Comparison of ENCODE assay signal across 8 cellular contexts in genomic region chr1:230867119-230867902, GRCh38. TPM values are rescaled to one million over a fixed set of nuclear protein-coding genes. Genes with fewer than 3 reads are reported as not detected.
DNase-seq lines count a peak whose midpoint lies in the region; ATAC-seq, FAIRE-seq and TF ChIP-seq lines count a peak whose summit lies in the region.

No MANE protein-coding gene starts in this region.

- H3K9me3 ChIP-seq in astrocyte (ENCODE audit: insufficient read depth, low read depth, low read length): no peaks in the 10 kb centered on the region

- peaks cover 26% of the 10 kb centered on the region for H3K4me1 Mint-ChIP-seq in activated T-cell treated with anti-CD3 and anti-CD28 coated beads, Interleukin-2, amount 50 U/mL, for 24 hours (ENCODE audit: low read depth)
- H3K4me1 Mint-ChIP-seq in astrocyte (ENCODE audit: low read depth, unreplicated experiment): peaks cover 51% of the 10 kb centered on the region

- H3K27me3 ChIP-seq in astrocyte (ENCODE audit: insufficient read depth, low read length): no peaks in the 10 kb centered on the region

- peak overlapping the region; percentile 90 for H3K27ac ChIP-seq in astrocyte (ENCODE audit: low read depth, low read length)
- peak overlapping the region; percentile 94 for H3K27ac ChIP-seq in substantia nigra (ENCODE audit: low read depth, low read length, poor library complexity, severe bottlenecking)

- peaks cover 43% of the 10 kb centered on the region for H4K20me1 ChIP-seq in astrocyte (ENCODE audit: insufficient read depth, low read length)

- no peak for DNase-seq in activated T-cell treated with anti-CD3 and anti-CD28 coated beads, Interleukin-2, amount 50 U/mL, for 24 hours
- DNase-seq in activated T-cell treated with anti-CD3 and anti-CD28 coated beads for 4 hours: no peak
- no peak for DNase-seq in astrocyte (ENCODE audit: low read depth)
- peak; percentile 44 for DNase-seq in kidney glomerular epithelial cell (lab: John Stamatoyannopoulos, UW)
- DNase-seq in substantia nigra (lab: John Stamatoyannopoulos, UW): peak in 4 of 49 donors; percentile 21 to 40 (median 24)

- ATAC-seq in GM19397 (IDR thresholded peaks at IDR 0.05; ENCODE audit: unreplicated experiment) (no peak), GM18867 (IDR thresholded peaks at IDR 0.05; ENCODE audit: unreplicated experiment) (no peak), HG02678 (IDR thresholded peaks at IDR 0.05; ENCODE audit: unreplicated experiment) (no peak)

- H3K79me2 ChIP-seq in astrocyte (ENCODE audit: insufficient read depth, low read length): peaks cover 60% of the 10 kb centered on the region

- no peak for FAIRE-seq in astrocyte (lab: Jason Lieb, UNC)

- peaks cover 4% of the 10 kb centered on the region for H3K36me3 ChIP-seq in astrocyte (ENCODE audit: insufficient read depth, low read length)

- peak overlapping the region; percentile 91 for H3K4me2 ChIP-seq in astrocyte (ENCODE audit: low read length)

- peaks cover 38% of the 10 kb centered on the region for H3K27me3 Mint-ChIP-seq in activated T-cell treated with anti-CD3 and anti-CD28 coated beads, Interleukin-2, amount 50 U/mL, for 24 hours
- H3K27me3 Mint-ChIP-seq in astrocyte (ENCODE audit: low read depth, unreplicated experiment): no peaks in the 10 kb centered on the region

- H3K4me3 ChIP-seq in astrocyte (ENCODE audit: insufficient read depth, low read depth, low read length): peak overlapping the region; percentile 92

- H3K4me3 Mint-ChIP-seq in activated T-cell treated with anti-CD3 and anti-CD28 coated beads, Interleukin-2, amount 50 U/mL, for 24 hours: peak overlapping the region; percentile 84
- peak overlapping the region; percentile 97 for H3K4me3 Mint-ChIP-seq in astrocyte (ENCODE audit: unreplicated experiment)

- peaks cover 1% of the 10 kb centered on the region for H3K36me3 Mint-ChIP-seq in activated T-cell treated with anti-CD3 and anti-CD28 coated beads, Interleukin-2, amount 50 U/mL, for 24 hours (ENCODE audit: low read depth)
- peaks cover 12% of the 10 kb centered on the region for H3K36me3 Mint-ChIP-seq in astrocyte (ENCODE audit: low read depth, unreplicated experiment)

- no peaks in the 10 kb centered on the region for H3K9me3 Mint-ChIP-seq in activated T-cell treated with anti-CD3 and anti-CD28 coated beads, Interleukin-2, amount 50 U/mL, for 24 hours
- H3K9me3 Mint-ChIP-seq in astrocyte (ENCODE audit: unreplicated experiment): no peaks in the 10 kb centered on the region

- H3K27ac Mint-ChIP-seq in activated T-cell treated with anti-CD3 and anti-CD28 coated beads, Interleukin-2, amount 50 U/mL, for 24 hours: peak overlapping the region; percentile 57
- H3K27ac Mint-ChIP-seq in astrocyte (ENCODE audit: unreplicated experiment): peak overlapping the region; percentile 87

- TF ChIP-seq CTCF in astrocyte (IDR thresholded peaks at IDR 0.05; ENCODE audit: insufficient read depth, low read depth, low read length): no peak

- no peak overlapping the region for H2AFZ ChIP-seq in astrocyte (ENCODE audit: low read depth, low read length)

- H3K4me1 ChIP-seq in astrocyte (ENCODE audit: insufficient read depth, low read length): peaks cover 40% of the 10 kb centered on the region

- H3K9ac ChIP-seq in astrocyte (ENCODE audit: low read length): peak overlapping the region; percentile 93

RNA-seq across cellular contexts. Expression of gene C1orf198, which starts 1.0 kb away (rescaled TPM):
- 102 and 107 TPM in 2 replicates for total RNA-seq in astrocyte
